In the genomic region with DNA sequence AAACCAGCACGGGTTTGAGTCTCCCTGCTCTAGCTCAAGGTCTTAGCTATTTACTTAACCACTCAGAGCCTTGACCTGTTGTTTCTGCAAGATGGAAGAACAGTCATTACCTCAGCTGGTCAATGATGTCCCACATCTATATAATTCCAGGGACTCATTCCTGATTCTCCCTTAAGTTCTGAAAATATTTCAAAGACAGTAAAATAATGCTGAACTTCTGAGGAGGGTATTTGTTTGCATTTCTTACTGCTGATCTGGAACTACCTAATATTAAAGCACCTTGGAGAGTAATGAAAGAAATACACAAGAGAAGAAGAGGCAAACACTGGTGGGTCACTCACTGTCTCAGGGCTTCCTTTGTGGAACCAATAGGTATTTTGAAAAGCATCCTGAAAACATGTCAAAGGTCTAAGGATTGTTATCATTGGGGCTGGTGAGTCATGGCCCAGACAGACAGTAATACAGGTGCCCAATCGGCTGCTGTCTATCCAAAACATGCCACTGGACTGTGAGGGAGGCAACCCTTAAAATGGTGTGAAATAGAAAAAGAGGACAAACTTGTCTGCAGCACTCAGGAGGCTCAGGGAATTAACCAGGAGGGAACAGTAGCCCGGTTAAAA, we compare ENCODE assay signal across 1 cellular context.
TF ChIP-seq lines count a peak whose summit lies in the region.

No MANE protein-coding gene starts in this region.

TF ChIP-seq in HepG2, 621 proteins besides CTCF, POLR2A, EP300 and RAD21 (continued from another document and continues in another):
- TF ChIP-seq, protein P1, sequence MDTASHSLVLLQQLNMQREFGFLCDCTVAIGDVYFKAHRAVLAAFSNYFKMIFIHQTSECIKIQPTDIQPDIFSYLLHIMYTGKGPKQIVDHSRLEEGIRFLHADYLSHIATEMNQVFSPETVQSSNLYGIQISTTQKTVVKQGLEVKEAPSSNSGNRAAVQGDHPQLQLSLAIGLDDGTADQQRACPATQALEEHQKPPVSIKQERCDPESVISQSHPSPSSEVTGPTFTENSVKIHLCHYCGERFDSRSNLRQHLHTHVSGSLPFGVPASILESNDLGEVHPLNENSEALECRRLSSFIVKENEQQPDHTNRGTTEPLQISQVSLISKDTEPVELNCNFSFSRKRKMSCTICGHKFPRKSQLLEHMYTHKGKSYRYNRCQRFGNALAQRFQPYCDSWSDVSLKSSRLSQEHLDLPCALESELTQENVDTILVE (CRISPR knock-in tag; IDR thresholded peaks at IDR 0.05) = 0 out of 2 replicates have a peak, but pooled peaks have one; percentile 63
- TF ChIP-seq CBFB (CRISPR knock-in tag; IDR thresholded peaks at IDR 0.05) (no peak), FOSL1 (CRISPR knock-in tag; IDR thresholded peaks at IDR 0.05; ENCODE audit: borderline replicate concordance) (peak; percentile 56; the same call in 1 of the 2 replicates), SCMH1 (CRISPR knock-in tag; IDR thresholded peaks at IDR 0.05; ENCODE audit: borderline replicate concordance) (no peak), MIXL1 (CRISPR knock-in tag; IDR thresholded peaks at IDR 0.05) (0 out of 2 replicates have a peak, but pooled peaks have one; percentile 11), PTBP1 (IDR thresholded peaks at IDR 0.05; ENCODE audit: low read depth, low read length, poor library complexity, severe bottlenecking) (no peak), ZNF33B (CRISPR knock-in tag; IDR thresholded peaks at IDR 0.05) (no peak), HNRNPH1 (optimal IDR thresholded peaks at IDR 0.05; ENCODE audit: low read depth, low read length) (no peak), ZNF543 (CRISPR knock-in tag; IDR thresholded peaks at IDR 0.05) (no peak), ZNF331 (CRISPR knock-in tag; IDR thresholded peaks at IDR 0.05) (0 out of 2 replicates have a peak, but pooled peaks have one; percentile 26), ZNF598 (CRISPR knock-in tag; IDR thresholded peaks at IDR 0.05; ENCODE audit: borderline replicate concordance) (no peak), ZNF891 (CRISPR knock-in tag; IDR thresholded peaks at IDR 0.05) (no peak), LCORL (IDR thresholded peaks at IDR 0.05) (no peak), LCORL (CRISPR knock-in tag; IDR thresholded peaks at IDR 0.05) (no peak; the same call in 1 of the 2 replicates), HOXA5 (CRISPR knock-in tag; IDR thresholded peaks at IDR 0.05) (no peak), ZNF232 (CRISPR knock-in tag; IDR thresholded peaks at IDR 0.05; ENCODE audit: borderline replicate concordance) (no peak), ZFP90 (CRISPR knock-in tag; IDR thresholded peaks at IDR 0.05; ENCODE audit: borderline replicate concordance) (no peak), IRF2 (CRISPR knock-in tag; IDR thresholded peaks at IDR 0.05) (0 out of 2 replicates have a peak, but pooled peaks have one; percentile 14), CEBPG (CRISPR knock-in tag; IDR thresholded peaks at IDR 0.05) (0 out of 2 replicates have a peak, but pooled peaks have one; percentile 2), ARNTL (CRISPR knock-in tag; IDR thresholded peaks at IDR 0.05) (peak; percentile 62; the same call in 1 of the 2 replicates), EEA1 (CRISPR knock-in tag; IDR thresholded peaks at IDR 0.05; ENCODE audit: borderline replicate concordance) (no peak), ZNF570 (CRISPR knock-in tag; IDR thresholded peaks at IDR 0.05; ENCODE audit: borderline replicate concordance) (no peak), GLI4 (CRISPR knock-in tag; IDR thresholded peaks at IDR 0.05; ENCODE audit: borderline replicate concordance) (no peak), ZNF775 (CRISPR knock-in tag; IDR thresholded peaks at IDR 0.05; ENCODE audit: borderline replicate concordance) (peak; percentile 70; the same call in 1 of the 2 replicates), ZNF878 (CRISPR knock-in tag; IDR thresholded peaks at IDR 0.05) (no peak), PITX1 (CRISPR knock-in tag; IDR thresholded peaks at IDR 0.05) (no peak), KLF16 (CRISPR knock-in tag; IDR thresholded peaks at IDR 0.05) (peak in 1 of 2 experiments; percentile 19; a peak in 1 of 4 replicates), ZNF354B (CRISPR knock-in tag; IDR thresholded peaks at IDR 0.05) (no peak), NCOA5 (CRISPR knock-in tag; IDR thresholded peaks at IDR 0.05) (no peak), ZKSCAN5 (CRISPR knock-in tag; IDR thresholded peaks at IDR 0.05) (no peak), RFX5 (IDR thresholded peaks at IDR 0.05; ENCODE audit: low read depth, low read length) (no peak), ZFP82 (CRISPR knock-in tag; IDR thresholded peaks at IDR 0.05; ENCODE audit: borderline replicate concordance) (no peak), MZF1 (CRISPR knock-in tag; IDR thresholded peaks at IDR 0.05; ENCODE audit: borderline replicate concordance) (no peak), ESRRA (CRISPR knock-in tag; IDR thresholded peaks at IDR 0.05; ENCODE audit: low read depth) (no peak), NBN (conservative IDR thresholded peaks at IDR 0.05) (no peak)
- TF ChIP-seq, protein P2, sequence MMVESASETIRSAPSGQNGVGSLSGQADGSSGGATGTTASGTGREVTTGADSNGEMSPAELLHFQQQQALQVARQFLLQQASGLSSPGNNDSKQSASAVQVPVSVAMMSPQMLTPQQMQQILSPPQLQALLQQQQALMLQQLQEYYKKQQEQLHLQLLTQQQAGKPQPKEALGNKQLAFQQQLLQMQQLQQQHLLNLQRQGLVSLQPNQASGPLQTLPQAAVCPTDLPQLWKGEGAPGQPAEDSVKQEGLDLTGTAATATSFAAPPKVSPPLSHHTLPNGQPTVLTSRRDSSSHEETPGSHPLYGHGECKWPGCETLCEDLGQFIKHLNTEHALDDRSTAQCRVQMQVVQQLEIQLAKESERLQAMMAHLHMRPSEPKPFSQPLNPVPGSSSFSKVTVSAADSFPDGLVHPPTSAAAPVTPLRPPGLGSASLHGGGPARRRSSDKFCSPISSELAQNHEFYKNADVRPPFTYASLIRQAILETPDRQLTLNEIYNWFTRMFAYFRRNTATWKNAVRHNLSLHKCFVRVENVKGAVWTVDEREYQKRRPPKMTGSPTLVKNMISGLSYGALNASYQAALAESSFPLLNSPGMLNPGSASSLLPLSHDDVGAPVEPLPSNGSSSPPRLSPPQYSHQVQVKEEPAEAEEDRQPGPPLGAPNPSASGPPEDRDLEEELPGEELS (CRISPR knock-in tag; IDR thresholded peaks at IDR 0.05) = 0 out of 2 replicates have a peak, but pooled peaks have one; percentile 23
- TF ChIP-seq, protein P3, sequence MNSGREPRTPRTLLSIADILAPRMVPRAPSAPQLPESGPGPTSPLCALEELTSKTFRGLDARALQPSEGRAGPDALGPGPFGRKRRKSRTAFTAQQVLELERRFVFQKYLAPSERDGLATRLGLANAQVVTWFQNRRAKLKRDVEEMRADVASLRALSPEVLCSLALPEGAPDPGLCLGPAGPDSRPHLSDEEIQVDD (CRISPR knock-in tag; IDR thresholded peaks at IDR 0.05; ENCODE audit: borderline replicate concordance) = no peak
- TF ChIP-seq, protein P4, sequence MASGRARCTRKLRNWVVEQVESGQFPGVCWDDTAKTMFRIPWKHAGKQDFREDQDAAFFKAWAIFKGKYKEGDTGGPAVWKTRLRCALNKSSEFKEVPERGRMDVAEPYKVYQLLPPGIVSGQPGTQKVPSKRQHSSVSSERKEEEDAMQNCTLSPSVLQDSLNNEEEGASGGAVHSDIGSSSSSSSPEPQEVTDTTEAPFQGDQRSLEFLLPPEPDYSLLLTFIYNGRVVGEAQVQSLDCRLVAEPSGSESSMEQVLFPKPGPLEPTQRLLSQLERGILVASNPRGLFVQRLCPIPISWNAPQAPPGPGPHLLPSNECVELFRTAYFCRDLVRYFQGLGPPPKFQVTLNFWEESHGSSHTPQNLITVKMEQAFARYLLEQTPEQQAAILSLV (CRISPR knock-in tag; IDR thresholded peaks at IDR 0.05; ENCODE audit: borderline replicate concordance) = no peak
- TF ChIP-seq, protein P5, sequence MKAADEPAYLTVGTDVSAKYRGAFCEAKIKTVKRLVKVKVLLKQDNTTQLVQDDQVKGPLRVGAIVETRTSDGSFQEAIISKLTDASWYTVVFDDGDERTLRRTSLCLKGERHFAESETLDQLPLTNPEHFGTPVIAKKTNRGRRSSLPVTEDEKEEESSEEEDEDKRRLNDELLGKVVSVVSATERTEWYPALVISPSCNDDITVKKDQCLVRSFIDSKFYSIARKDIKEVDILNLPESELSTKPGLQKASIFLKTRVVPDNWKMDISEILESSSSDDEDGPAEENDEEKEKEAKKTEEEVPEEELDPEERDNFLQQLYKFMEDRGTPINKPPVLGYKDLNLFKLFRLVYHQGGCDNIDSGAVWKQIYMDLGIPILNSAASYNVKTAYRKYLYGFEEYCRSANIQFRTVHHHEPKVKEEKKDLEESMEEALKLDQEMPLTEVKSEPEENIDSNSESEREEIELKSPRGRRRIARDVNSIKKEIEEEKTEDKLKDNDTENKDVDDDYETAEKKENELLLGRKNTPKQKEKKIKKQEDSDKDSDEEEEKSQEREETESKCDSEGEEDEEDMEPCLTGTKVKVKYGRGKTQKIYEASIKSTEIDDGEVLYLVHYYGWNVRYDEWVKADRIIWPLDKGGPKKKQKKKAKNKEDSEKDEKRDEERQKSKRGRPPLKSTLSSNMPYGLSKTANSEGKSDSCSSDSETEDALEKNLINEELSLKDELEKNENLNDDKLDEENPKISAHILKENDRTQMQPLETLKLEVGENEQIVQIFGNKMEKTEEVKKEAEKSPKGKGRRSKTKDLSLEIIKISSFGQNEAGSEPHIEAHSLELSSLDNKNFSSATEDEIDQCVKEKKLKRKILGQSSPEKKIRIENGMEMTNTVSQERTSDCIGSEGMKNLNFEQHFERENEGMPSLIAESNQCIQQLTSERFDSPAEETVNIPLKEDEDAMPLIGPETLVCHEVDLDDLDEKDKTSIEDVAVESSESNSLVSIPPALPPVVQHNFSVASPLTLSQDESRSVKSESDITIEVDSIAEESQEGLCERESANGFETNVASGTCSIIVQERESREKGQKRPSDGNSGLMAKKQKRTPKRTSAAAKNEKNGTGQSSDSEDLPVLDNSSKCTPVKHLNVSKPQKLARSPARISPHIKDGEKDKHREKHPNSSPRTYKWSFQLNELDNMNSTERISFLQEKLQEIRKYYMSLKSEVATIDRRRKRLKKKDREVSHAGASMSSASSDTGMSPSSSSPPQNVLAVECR (CRISPR knock-in tag; IDR thresholded peaks at IDR 0.05; ENCODE audit: borderline replicate concordance) = no peak
- TF ChIP-seq, protein P6, sequence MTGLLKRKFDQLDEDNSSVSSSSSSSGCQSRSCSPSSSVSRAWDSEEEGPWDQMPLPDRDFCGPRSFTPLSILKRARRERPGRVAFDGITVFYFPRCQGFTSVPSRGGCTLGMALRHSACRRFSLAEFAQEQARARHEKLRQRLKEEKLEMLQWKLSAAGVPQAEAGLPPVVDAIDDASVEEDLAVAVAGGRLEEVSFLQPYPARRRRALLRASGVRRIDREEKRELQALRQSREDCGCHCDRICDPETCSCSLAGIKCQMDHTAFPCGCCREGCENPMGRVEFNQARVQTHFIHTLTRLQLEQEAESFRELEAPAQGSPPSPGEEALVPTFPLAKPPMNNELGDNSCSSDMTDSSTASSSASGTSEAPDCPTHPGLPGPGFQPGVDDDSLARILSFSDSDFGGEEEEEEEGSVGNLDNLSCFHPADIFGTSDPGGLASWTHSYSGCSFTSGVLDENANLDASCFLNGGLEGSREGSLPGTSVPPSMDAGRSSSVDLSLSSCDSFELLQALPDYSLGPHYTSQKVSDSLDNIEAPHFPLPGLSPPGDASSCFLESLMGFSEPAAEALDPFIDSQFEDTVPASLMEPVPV (CRISPR knock-in tag; IDR thresholded peaks at IDR 0.05) = no peak
- TF ChIP-seq, protein P7, sequence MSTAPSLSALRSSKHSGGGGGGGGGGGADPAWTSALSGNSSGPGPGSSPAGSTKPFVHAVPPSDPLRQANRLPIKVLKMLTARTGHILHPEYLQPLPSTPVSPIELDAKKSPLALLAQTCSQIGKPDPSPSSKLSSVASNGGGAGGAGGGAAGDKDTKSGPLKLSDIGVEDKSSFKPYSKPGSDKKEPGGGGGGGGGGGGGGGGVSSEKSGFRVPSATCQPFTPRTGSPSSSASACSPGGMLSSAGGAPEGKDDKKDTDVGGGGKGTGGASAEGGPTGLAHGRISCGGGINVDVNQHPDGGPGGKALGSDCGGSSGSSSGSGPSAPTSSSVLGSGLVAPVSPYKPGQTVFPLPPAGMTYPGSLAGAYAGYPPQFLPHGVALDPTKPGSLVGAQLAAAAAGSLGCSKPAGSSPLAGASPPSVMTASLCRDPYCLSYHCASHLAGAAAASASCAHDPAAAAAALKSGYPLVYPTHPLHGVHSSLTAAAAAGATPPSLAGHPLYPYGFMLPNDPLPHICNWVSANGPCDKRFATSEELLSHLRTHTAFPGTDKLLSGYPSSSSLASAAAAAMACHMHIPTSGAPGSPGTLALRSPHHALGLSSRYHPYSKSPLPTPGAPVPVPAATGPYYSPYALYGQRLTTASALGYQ (CRISPR knock-in tag; IDR thresholded peaks at IDR 0.05) = no peak
- TF ChIP-seq, protein P8, sequence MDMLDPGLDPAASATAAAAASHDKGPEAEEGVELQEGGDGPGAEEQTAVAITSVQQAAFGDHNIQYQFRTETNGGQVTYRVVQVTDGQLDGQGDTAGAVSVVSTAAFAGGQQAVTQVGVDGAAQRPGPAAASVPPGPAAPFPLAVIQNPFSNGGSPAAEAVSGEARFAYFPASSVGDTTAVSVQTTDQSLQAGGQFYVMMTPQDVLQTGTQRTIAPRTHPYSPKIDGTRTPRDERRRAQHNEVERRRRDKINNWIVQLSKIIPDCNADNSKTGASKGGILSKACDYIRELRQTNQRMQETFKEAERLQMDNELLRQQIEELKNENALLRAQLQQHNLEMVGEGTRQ (IDR thresholded peaks at IDR 0.05; ENCODE audit: low read depth, low read length) = no peak
- TF ChIP-seq, protein P8 (CRISPR knock-in tag; IDR thresholded peaks at IDR 0.05; ENCODE audit: borderline replicate concordance) = no peak
